ENCODE assay signal across 10 cellular contexts in the genomic region with DNA sequence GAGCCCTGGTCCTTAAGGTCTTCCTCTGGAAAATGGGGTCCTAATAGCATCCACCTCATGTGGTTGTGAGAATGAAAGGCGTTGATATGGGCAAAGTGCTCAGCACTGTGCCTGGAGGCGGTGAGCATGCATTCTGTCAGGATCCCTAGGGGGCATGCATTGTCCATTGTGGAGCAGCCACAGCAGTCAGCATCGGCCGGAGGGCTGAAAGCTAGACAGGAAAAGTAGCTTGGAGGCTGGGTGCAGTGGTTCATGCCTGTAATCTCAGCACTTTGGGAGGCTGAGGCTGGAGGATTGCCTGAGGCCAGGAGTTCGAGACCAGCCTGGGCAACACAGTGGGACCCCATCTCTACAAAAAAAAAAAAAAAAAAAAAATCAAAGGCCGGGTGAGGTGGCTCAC.
DNase-seq lines count a peak whose midpoint lies in the region; ATAC-seq and TF ChIP-seq lines count a peak whose summit lies in the region.
"Had no signal": no experiment of that assay in that cellular context is flagged by ENCODE, and none has a peak within 500 bp of the region (broad histone marks: within the 10 kb centered on the region; RNA-seq: fewer than 3 reads in every experiment).

No MANE protein-coding gene starts in this region.

- peak overlapping the region; percentile 72 for H3K27ac Mint-ChIP-seq in stimulated activated memory B cell treated with anti-CD40 and anti-IgM and Interleukin-4, amounts not matched to agents 10 μg/mL and 1 μg/mL and 100 μg/mL, for 72 hours

- no peaks in the 10 kb centered on the region for H3K36me3 Mint-ChIP-seq in stimulated activated memory B cell treated with anti-CD40 and anti-IgM and Interleukin-4, amounts not matched to agents 10 μg/mL and 1 μg/mL and 100 μg/mL, for 72 hours
- H3K36me3 Mint-ChIP-seq: activated naive CD4-positive, alpha-beta T cell treated with anti-CD3 and anti-CD28 coated beads, Interleukin-2, amount 50 U/mL, for 24 hours had no signal

- H3K4me1 ChIP-seq in RWPE2 (ENCODE audit: insufficient read depth, poor library complexity, severe bottlenecking) = no peaks in the 10 kb centered on the region
- peaks cover 0 to 4% (median 0%) of the 10 kb centered on the region in 9 donors for H3K4me1 ChIP-seq in heart right ventricle
- H3K4me1 ChIP-seq: HAP-1 had no signal

- no peaks in the 10 kb centered on the region for H3K9me3 Mint-ChIP-seq in stimulated activated memory B cell treated with anti-CD40 and anti-IgM and Interleukin-4, amounts not matched to agents 10 μg/mL and 1 μg/mL and 100 μg/mL, for 72 hours
- H3K9me3 Mint-ChIP-seq: activated naive CD4-positive, alpha-beta T cell treated with anti-CD3 and anti-CD28 coated beads, Interleukin-2, amount 50 U/mL, for 24 hours had no signal

- H3K4me3 ChIP-seq in AG04450 (ENCODE audit: low read depth, low read length) (no peak overlapping the region), RWPE2 (ENCODE audit: severe bottlenecking) (no peak overlapping the region), heart right ventricle (no peak overlapping the region)
- H3K4me3 ChIP-seq: HAP-1 had no signal

- H3K4me1 Mint-ChIP-seq in stimulated activated memory B cell treated with anti-CD40 and anti-IgM and Interleukin-4, amounts not matched to agents 10 μg/mL and 1 μg/mL and 100 μg/mL, for 72 hours = peaks cover 79% of the 10 kb centered on the region
- H3K4me1 Mint-ChIP-seq: activated naive CD4-positive, alpha-beta T cell treated with anti-CD3 and anti-CD28 coated beads, Interleukin-2, amount 50 U/mL, for 24 hours had no signal

- intact Hi-C loops in heart right ventricle (cut with DNase I) = loop anchor here in 3 of 10 donors (2.0 to 10.0 kb wide), 4 partner anchors 161 to 401 kb away; no protein-coding TSS in a partner anchor

- H3K27ac ChIP-seq in AG04450 (ENCODE audit: low read depth, low read length) (no peak overlapping the region), RWPE2 (ENCODE audit: poor library complexity, severe bottlenecking) (no peak overlapping the region), heart right ventricle (no peak overlapping the region)

- H3K27me3 ChIP-seq in AG04450 (ENCODE audit: control insufficient read depth, insufficient read depth, low read length) (peaks cover 2% of the 10 kb centered on the region), RWPE2 (ENCODE audit: insufficient read depth, poor library complexity, severe bottlenecking) (no peaks in the 10 kb centered on the region), heart right ventricle (peaks cover 0 to 9% (median 0%) of the 10 kb centered on the region in 7 donors)

- CTCF ChIA-PET in AG04450 (lab: Charles Lee) = interaction anchor here (1.4 kb wide), 1 partner anchor 21 kb away, joined by 3 read pairs; no protein-coding TSS in a partner anchor

- ATAC-seq in RWPE2 (ENCODE audit: low read depth) (peak; percentile 58; the same call in 2 of the 3 replicates), heart right ventricle (peak in 7 of 8 donors; percentile 61 to 77 (median 70))
- no peak for ATAC-seq in stimulated activated memory B cell treated with anti-CD40 and anti-IgM and Interleukin-4, amounts not matched to agents 10 μg/mL and 1 μg/mL and 100 μg/mL, for 72 hours

- POLR2A ChIA-PET in AG04450 (lab: Yijun Ruan, JAX) = interaction anchor here (0.7 kb wide), 1 partner anchor 152 kb away, joined by 3 read pairs; no protein-coding TSS in a partner anchor

- 43 to 48% methylated on average over 6 of the region's 6 CpGs for WGBS in heart right ventricle, 2 donors

- DNase-seq in AG04450 (ENCODE audit: low read depth, low spot score) (no peak), RWPE2 (ENCODE audit: low spot score) (no peak), heart right ventricle (peak; percentile 24 to 29), NAMALWA (ENCODE audit: low spot score) (no peak), NCI-H2029 (lab: John Stamatoyannopoulos, UW) (no peak), NCI-H2171 treated with DMSO at 0.1 percent for 48 hours (lab: John Stamatoyannopoulos, UW) (no peak)

- TF ChIP-seq CTCF in AG04450 (IDR thresholded peaks at IDR 0.05; ENCODE audit: low read depth, low read length) (peak; percentile 49), GM12872 (IDR thresholded peaks at IDR 0.05; ENCODE audit: insufficient read depth, low read depth, low read length) (peak; percentile 56), RWPE2 (IDR thresholded peaks at IDR 0.05; ENCODE audit: poor library complexity, severe bottlenecking) (peak; percentile 15), heart right ventricle (IDR thresholded peaks at IDR 0.05) (peak in 7 of 9 donors; percentile 42 to 61 (median 46))

- H3K36me3 ChIP-seq in RWPE2 (ENCODE audit: low read depth) = no peaks in the 10 kb centered on the region
- H3K36me3 ChIP-seq in heart right ventricle = no peaks in the 10 kb centered on the region
- H3K36me3 ChIP-seq: HAP-1 had no signal

- no peak overlapping the region for H3K4me3 Mint-ChIP-seq in stimulated activated memory B cell treated with anti-CD40 and anti-IgM and Interleukin-4, amounts not matched to agents 10 μg/mL and 1 μg/mL and 100 μg/mL, for 72 hours
- H3K4me3 Mint-ChIP-seq: activated naive CD4-positive, alpha-beta T cell treated with anti-CD3 and anti-CD28 coated beads, Interleukin-2, amount 50 U/mL, for 24 hours had no signal

- no peaks in the 10 kb centered on the region; the same call in 1 of the 2 replicates for H3K9me3 ChIP-seq in AG04450 (ENCODE audit: control insufficient read depth, insufficient read depth, low read length)
- H3K9me3 ChIP-seq in RWPE2 (ENCODE audit: severe bottlenecking) = no peaks in the 10 kb centered on the region
- H3K9me3 ChIP-seq in heart right ventricle = no peaks in the 10 kb centered on the region
- H3K9me3 ChIP-seq: HAP-1 had no signal

- H3K27me3 Mint-ChIP-seq in stimulated activated memory B cell treated with anti-CD40 and anti-IgM and Interleukin-4, amounts not matched to agents 10 μg/mL and 1 μg/mL and 100 μg/mL, for 72 hours = no peaks in the 10 kb centered on the region
- H3K27me3 Mint-ChIP-seq: activated naive CD4-positive, alpha-beta T cell treated with anti-CD3 and anti-CD28 coated beads, Interleukin-2, amount 50 U/mL, for 24 hours had no signal

Comparison
In these comparisons a context has a peak if more than half of its experiments do, and no peak if none do; other contexts are left out.
1. DNase-seq: peak in heart right ventricle (2 of 2); none in AG04450 (single experiment), RWPE2 (single experiment), NAMALWA (single experiment), NCI-H2029 (single experiment) and NCI-H2171 treated with DMSO at 0.1 percent for 48 hours (single experiment).
2. Peak in every context shown above with its lines, with median percentiles within 50 percentile points of each other: CTCF ChIP-seq.